In the genomic region with DNA sequence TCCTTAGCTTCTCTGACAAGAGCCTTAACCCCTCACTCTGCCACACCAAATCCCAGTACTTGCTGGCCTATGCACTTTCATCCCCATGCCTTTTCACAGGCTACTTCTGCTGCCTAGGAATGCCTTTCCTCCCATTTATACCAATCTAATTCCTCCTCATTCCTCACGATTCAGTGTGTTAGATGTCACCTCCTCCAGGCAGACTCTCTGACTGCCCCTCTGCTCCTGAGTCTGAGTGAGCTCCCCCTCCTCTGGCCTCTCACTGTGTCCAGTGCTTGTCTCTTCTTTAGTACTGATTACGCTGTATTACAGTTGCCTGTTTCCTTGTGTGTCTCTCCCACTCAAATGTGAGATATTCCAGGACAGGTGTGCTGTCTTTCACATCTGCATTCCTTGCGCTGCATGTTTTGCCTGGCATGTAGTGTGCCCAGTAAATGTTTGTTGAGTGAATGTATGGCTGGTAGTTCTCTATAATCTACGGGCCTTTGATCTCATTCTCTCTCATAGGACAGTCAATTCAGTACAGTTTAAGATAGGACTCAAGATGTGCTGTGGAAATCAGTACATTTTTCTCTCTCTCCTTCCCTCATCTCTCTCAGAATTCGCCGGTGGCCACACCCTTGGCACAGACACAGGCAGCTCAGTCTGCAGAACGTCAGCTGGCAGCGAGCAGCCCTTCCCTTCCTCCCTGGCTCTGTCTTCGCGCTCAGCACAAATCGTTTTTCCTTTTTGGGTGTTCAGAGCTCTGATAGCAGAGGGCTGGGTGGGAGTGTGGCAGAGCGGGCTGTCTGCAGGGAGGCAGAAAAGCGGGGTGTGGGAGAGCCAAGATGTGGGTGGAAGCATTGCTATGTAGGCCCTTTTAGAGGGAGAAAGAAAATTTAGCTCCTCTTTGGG, we compare ENCODE assay signal across 12 cellular contexts. TPM values are rescaled to one million over a fixed set of nuclear protein-coding genes. Genes with fewer than 3 reads are reported as not detected.
A peak's percentile ranks its signal among the peaks of the same experiment; 100 is the strongest.
DNase-seq lines count a peak whose midpoint lies in the region; ATAC-seq and TF ChIP-seq lines count a peak whose summit lies in the region.
"Had no signal": no experiment of that assay in that cellular context is flagged by ENCODE, and none has a peak within 500 bp of the region (broad histone marks: within the 10 kb centered on the region; RNA-seq: fewer than 3 reads in every experiment).

No MANE protein-coding gene starts in this region.

- WGBS in lung, 2 donors = 34 to 69% methylated on average over 13 of the region's 13 CpGs

- peaks cover 0 to 7% of the 10 kb centered on the region in 2 donors for H3K4me1 ChIP-seq in lung (ENCODE audit: control insufficient read depth in 2 of 2, insufficient read depth in 2 of 2, low read length in 2 of 2)
- H3K4me1 ChIP-seq in upper lobe of right lung = peaks cover 18% of the 10 kb centered on the region

- TF ChIP-seq CTCF in coronary artery (IDR thresholded peaks at IDR 0.05) = no peak
- TF ChIP-seq CTCF in lung (IDR thresholded peaks at IDR 0.05; ENCODE audit: control extremely low read depth, extremely low read depth) = no peak
- TF ChIP-seq CTCF in upper lobe of right lung (IDR thresholded peaks at IDR 0.05) = no peak

- H3K27me3 ChIP-seq in lung (ENCODE audit: control insufficient read depth, insufficient read depth) = no peaks in the 10 kb centered on the region
- H3K27me3 ChIP-seq in upper lobe of right lung = no peaks in the 10 kb centered on the region
- H3K27me3 ChIP-seq: SJSA1 had no signal

- H3K9me3 ChIP-seq in lung (ENCODE audit: control insufficient read depth in 2 of 2, insufficient read depth in 1 of 2, low read length in 1 of 2) = no peaks in the 10 kb centered on the region
- no peaks in the 10 kb centered on the region for H3K9me3 ChIP-seq in upper lobe of right lung
- H3K9me3 ChIP-seq: SJSA1 had no signal

- peak overlapping the region; percentile 44 for H3K4me3 ChIP-seq in coronary artery
- no peak overlapping the region for H3K4me3 ChIP-seq in lung
- H3K4me3 ChIP-seq in upper lobe of right lung = no peak overlapping the region
- H3K4me3 ChIP-seq: SJSA1 had no signal

- DNase-seq in NCI-H1092 treated with DMSO at 0.1 percent for 48 hours (lab: John Stamatoyannopoulos, UW) = peak; percentile 5
- DNase-seq in NCI-H1092 (lab: John Stamatoyannopoulos, UW) = no peak
- peak; percentile 83 for DNase-seq in coronary artery (ENCODE audit: low spot score)
- DNase-seq in lung (ENCODE audit: low spot score) = peak; percentile 46
- DNase-seq in upper lobe of right lung = peak; percentile 69
- DNase-seq in activated CD8-positive, alpha-beta memory T cell treated with anti-CD3 and anti-CD28 coated beads, Interleukin-2, amount 50 U/mL, for 48 hours = no peak
- DNase-seq: activated naive CD4-positive, alpha-beta T cell treated with anti-CD3 and anti-CD28 coated beads, Interleukin-2, amount 10 ng/mL, durations not matched to agents 7 days and 5 days; stimulated activated naive CD8-positive, alpha-beta T cell treated with anti-CD3 and anti-CD28 coated beads, Interleukin-15, Interleukin-2, amounts not matched to agents 100 U/mL and 50 U/mL, for 24 hours had no signal

- H3K27ac ChIP-seq in coronary artery = peak overlapping the region; percentile 62 to 89
- H3K27ac ChIP-seq in lung (ENCODE audit: low read depth in 1 of 2, low read length in 1 of 2) = peak overlapping the region in 1 of 2 donors; percentile 76
- peak overlapping the region; percentile 47 for H3K27ac ChIP-seq in upper lobe of right lung
- H3K27ac ChIP-seq: SJSA1 had no signal

- intact Hi-C loops in upper lobe of right lung (cut with DNase I) = no loop called here

- ATAC-seq in lung (ENCODE audit: insufficient read depth, low FRiP score) (peak; percentile 58), upper lobe of right lung (peak; percentile 75), GM21619 (IDR thresholded peaks at IDR 0.05; ENCODE audit: unreplicated experiment) (no peak), HG03520 (IDR thresholded peaks at IDR 0.05; ENCODE audit: unreplicated experiment) (no peak)
- ATAC-seq: natural killer cell treated with Interleukin-12 subunit alpha and Interleukin-12 subunit beta and Interleukin-15 and Interleukin-18, amount 100 ng/mL, for 72 hours; stimulated activated naive CD8-positive, alpha-beta T cell treated with anti-CD3 and anti-CD28 coated beads, Interleukin-15, Interleukin-2, amounts not matched to agents 100 U/mL and 50 U/mL, for 24 hours had no signal

- H3K36me3 ChIP-seq in lung (ENCODE audit: control insufficient read depth in 2 of 2, insufficient read depth in 2 of 2, low read length in 2 of 2) (no peaks in the 10 kb centered on the region), upper lobe of right lung (no peaks in the 10 kb centered on the region)
- H3K36me3 ChIP-seq: SJSA1 had no signal

RNA-seq across cellular contexts. Expression of a gene that starts 18.5 kb away (rescaled TPM):
- 10 to 100 TPM; 10.3 to 16.6 TPM for total RNA-seq in lung
- 10 to 100 TPM; 16.2 to 37.8 TPM for polyA plus RNA-seq in lung
- 18.5 TPM for total RNA-seq in upper lobe of right lung

Comparison
In these comparisons a context has a peak if more than half of its experiments do, and no peak if none do; other contexts are left out.
1. DNase-seq: peak in NCI-H1092 treated with DMSO at 0.1 percent for 48 hours (single experiment), coronary artery (single experiment), lung (single experiment) and upper lobe of right lung (single experiment); none in NCI-H1092 (single experiment) and activated CD8-positive, alpha-beta memory T cell treated with anti-CD3 and anti-CD28 coated beads, Interleukin-2, amount 50 U/mL, for 48 hours (single experiment).
2. ATAC-seq: peak in lung (single experiment) and upper lobe of right lung (single experiment); none in GM21619 (single experiment) and HG03520 (single experiment).